Comparison of ENCODE assay signal across 12 cellular contexts in the genomic region with DNA sequence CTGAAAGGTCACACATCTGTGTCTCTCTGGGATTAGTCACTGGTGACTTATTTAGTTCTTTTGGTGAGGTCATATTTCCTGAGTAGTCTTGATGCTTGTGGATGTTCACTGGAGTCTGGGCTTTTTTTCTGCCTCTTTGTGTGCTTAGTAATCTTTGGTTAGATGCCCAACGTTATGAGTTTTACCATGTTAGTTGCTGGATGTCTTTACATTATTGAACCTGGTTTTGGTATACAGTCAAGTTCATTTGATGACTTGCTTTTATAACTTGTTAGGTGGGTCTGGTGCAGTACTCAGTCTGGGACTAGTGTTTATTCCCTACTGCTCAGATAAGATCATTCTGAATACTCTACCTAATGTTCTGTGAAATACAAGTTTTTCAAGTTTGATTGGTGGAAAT. TPM values are rescaled to one million over a fixed set of nuclear protein-coding genes. Genes with fewer than 3 reads are reported as not detected.
DNase-seq lines count a peak whose midpoint lies in the region; ATAC-seq lines count a peak whose summit lies in the region.
"Had no signal": no experiment of that assay in that cellular context is flagged by ENCODE, and none has a peak within 500 bp of the region (broad histone marks: within the 10 kb centered on the region; RNA-seq: fewer than 3 reads in every experiment).

No MANE protein-coding gene starts in this region.

- peak; percentile 59 to 75 for ATAC-seq in activated T-cell treated with anti-CD3 and anti-CD28 coated beads, Interleukin-2, amount 50 U/mL, for 4 hours
- peak; percentile 81 for ATAC-seq in stimulated activated naive CD8-positive, alpha-beta T cell treated with anti-CD3 and anti-CD28 coated beads, Interleukin-15, Interleukin-2, amounts not matched to agents 100 U/mL and 50 U/mL, for 24 hours

- no peak overlapping the region for H3K4me3 Mint-ChIP-seq in activated T-cell treated with anti-CD3 and anti-CD28 coated beads, Interleukin-2, amount 50 U/mL, for 4 hours

- no peaks in the 10 kb centered on the region for H3K4me1 Mint-ChIP-seq in activated T-cell treated with anti-CD3 and anti-CD28 coated beads, Interleukin-2, amount 50 U/mL, for 4 hours (ENCODE audit: low read depth)

- no peak for DNase-seq in activated T-cell treated with anti-CD3 and anti-CD28 coated beads, Interleukin-2, amount 50 U/mL, for 4 hours
- no peak for DNase-seq in activated T-cell treated with anti-CD3 and anti-CD28 coated beads, Interleukin-2, amount 50 U/mL, for 48 hours
- DNase-seq in RPMI7951 (ENCODE audit: low read depth) (peak; percentile 92), fibroblast of gingiva (ENCODE audit: low read depth) (peak; percentile 77), superior temporal gyrus (ENCODE audit: extremely low spot score) (no peak), dedifferentiated amniotic fluid mesenchymal stem cell (ENCODE audit: extremely low spot score) (no peak), NCI-H748 treated with DMSO at 0.1 percent for 48 hours (lab: John Stamatoyannopoulos, UW) (no peak)
- no peak for DNase-seq in stimulated activated naive CD8-positive, alpha-beta T cell treated with anti-CD3 and anti-CD28 coated beads, Interleukin-15, Interleukin-2, amounts not matched to agents 100 U/mL and 50 U/mL, for 24 hours
- DNase-seq: activated CD8-positive, alpha-beta memory T cell treated with anti-CD3 and anti-CD28 coated beads, Interleukin-2, amount 50 U/mL, for 48 hours; C1 segment of cervical spinal cord; central memory CD4-positive, alpha-beta T cell; sigmoid colon had no signal

- peaks cover 20% of the 10 kb centered on the region for H3K9me3 Mint-ChIP-seq in activated T-cell treated with anti-CD3 and anti-CD28 coated beads, Interleukin-2, amount 50 U/mL, for 4 hours

- H3K36me3 Mint-ChIP-seq in activated T-cell treated with anti-CD3 and anti-CD28 coated beads, Interleukin-2, amount 50 U/mL, for 4 hours (ENCODE audit: insufficient read depth) = peaks cover 23% of the 10 kb centered on the region

- no peaks in the 10 kb centered on the region for H3K27me3 Mint-ChIP-seq in activated T-cell treated with anti-CD3 and anti-CD28 coated beads, Interleukin-2, amount 50 U/mL, for 4 hours (ENCODE audit: low read depth)

RNA-seq across cellular contexts. Expression of gene SLC37A2, which starts 26.2 kb away (rescaled TPM):
- under 1 TPM; 0.13 to 0.21 (median 0.14) TPM for total RNA-seq in activated T-cell treated with anti-CD3 and anti-CD28 coated beads, Interleukin-2, amount 50 U/mL, for 4 hours
- 153 and 174 TPM in 2 replicates for total RNA-seq in RPMI7951 (2014; rRNA removed; shearing (Covaris generic))

Comparison
In these comparisons a context has a peak if more than half of its experiments do, and no peak if none do; other contexts are left out.
1. DNase-seq: peak in RPMI7951 (single experiment) and fibroblast of gingiva (single experiment); none in activated T-cell treated with anti-CD3 and anti-CD28 coated beads, Interleukin-2, amount 50 U/mL, for 4 hours (single experiment), activated T-cell treated with anti-CD3 and anti-CD28 coated beads, Interleukin-2, amount 50 U/mL, for 48 hours (0 of 2), stimulated activated naive CD8-positive, alpha-beta T cell treated with anti-CD3 and anti-CD28 coated beads, Interleukin-15, Interleukin-2, amounts not matched to agents 100 U/mL and 50 U/mL, for 24 hours (single experiment), superior temporal gyrus (single experiment), dedifferentiated amniotic fluid mesenchymal stem cell (single experiment) and NCI-H748 treated with DMSO at 0.1 percent for 48 hours (single experiment).
2. RNA of gene SLC37A2, which starts 26.2 kb away (total RNA-seq): 153 to 174 TPM in RPMI7951; 0.13 to 0.21 TPM in activated T-cell treated with anti-CD3 and anti-CD28 coated beads, Interleukin-2, amount 50 U/mL, for 4 hours; every median in the first group is over 100 times any median in the second.